1 cellular context compared by ENCODE assay signal in genomic region chr9:131666779-131667178, GRCh38.
TF ChIP-seq lines count a peak whose summit lies in the region.

No MANE protein-coding gene starts in this region.

TF ChIP-seq in IMR-90, 13 proteins besides CTCF, POLR2A, EP300 and RAD21 (continued from another document):
- TF ChIP-seq RFX5 (IDR thresholded peaks at IDR 0.05; ENCODE audit: low read depth, low read length) = no peak
- no peak for TF ChIP-seq SMC3 (IDR thresholded peaks at IDR 0.05; ENCODE audit: low read depth, low read length)
- no peak for TF ChIP-seq FOS (IDR thresholded peaks at IDR 0.05; ENCODE audit: low read depth, low read length)
